Comparison of ENCODE assay signal across 27 cellular contexts in the genomic region with DNA sequence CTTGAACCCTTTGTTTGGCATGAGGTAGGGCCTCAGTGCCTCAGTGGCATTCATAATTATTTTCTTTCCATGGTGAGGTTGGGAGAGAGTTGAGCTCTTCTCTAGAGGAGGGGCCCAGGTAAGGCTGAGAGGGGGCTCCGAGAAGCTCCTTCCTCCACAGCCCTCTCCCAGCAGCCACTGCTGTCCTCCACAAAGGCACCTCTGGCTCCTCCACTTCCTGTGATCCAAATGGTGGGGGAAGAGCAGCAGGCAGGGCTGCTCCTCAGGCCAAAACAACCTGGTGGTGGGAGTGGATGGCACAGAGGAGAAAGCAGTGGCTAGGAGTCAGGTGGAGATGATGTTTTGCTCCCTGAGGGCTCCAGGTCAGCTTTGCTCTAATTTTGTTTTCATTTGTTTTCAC. TPM values are rescaled to one million over a fixed set of nuclear protein-coding genes. Genes with fewer than 3 reads are reported as not detected.
A peak's percentile ranks its signal among the peaks of the same experiment; 100 is the strongest.
DNase-seq lines count a peak whose midpoint lies in the region; ATAC-seq, FAIRE-seq and TF ChIP-seq lines count a peak whose summit lies in the region.
"Had no signal": no experiment of that assay in that cellular context is flagged by ENCODE, and none has a peak within 500 bp of the region (broad histone marks: within the 10 kb centered on the region; RNA-seq: fewer than 3 reads in every experiment).

No MANE protein-coding gene starts in this region.

- TF ChIP-seq RAD21 in HepG2 (CRISPR knock-in tag; IDR thresholded peaks at IDR 0.05): no peak

- no peaks in the 10 kb centered on the region for H3K79me2 ChIP-seq in H9 (ENCODE audit: insufficient read depth, low read length)
- no peaks in the 10 kb centered on the region for H3K79me2 ChIP-seq in HepG2 (ENCODE audit: insufficient read depth, low read length)
- no peaks in the 10 kb centered on the region for H3K79me2 ChIP-seq in hepatocyte

- H3K4me3 Mint-ChIP-seq in H9: no peak overlapping the region
- H3K4me3 Mint-ChIP-seq: CD4-positive, alpha-beta T cell; GM23338 had no signal

- H4K20me1 ChIP-seq in H9 (ENCODE audit: control insufficient read depth, insufficient read depth, insufficient read length): no peaks in the 10 kb centered on the region
- no peaks in the 10 kb centered on the region for H4K20me1 ChIP-seq in HepG2 (ENCODE audit: insufficient read depth, low read length)
- no peaks in the 10 kb centered on the region for H4K20me1 ChIP-seq in hepatocyte (ENCODE audit: insufficient read depth, poor library complexity, severe bottlenecking)
- H4K20me1 ChIP-seq: BLaER1 had no signal

- no peak overlapping the region for H3K18ac ChIP-seq in H9 (ENCODE audit: insufficient read length, low read depth, low read length)

- H3K4me3 ChIP-seq in heart right ventricle (no peak overlapping the region), HepG2 (replicated peaks in 1 of 3; ENCODE audit: insufficient read depth in 1 of 3, low read depth in 2 of 3, low read length in 3 of 3) (no peak overlapping the region; a peak in 1 of 6 replicates), subcutaneous abdominal adipose tissue (ENCODE audit: low read depth in 1 of 5, low read length in 5 of 5) (no peak overlapping the region), hepatocyte (no peak overlapping the region)
- H3K4me3 ChIP-seq: BLaER1, GM23338, MG63, Peyer's patch had no signal

- peak overlapping the region in 1 of 10 donors; percentile 4 for H3K27ac ChIP-seq in heart right ventricle
- no peak overlapping the region for H3K27ac ChIP-seq in H9 (ENCODE audit: insufficient read length, low read depth, low read length)
- no peak overlapping the region for H3K27ac ChIP-seq in HepG2 (ENCODE audit: extremely low read length, insufficient read depth, low read length)
- peak overlapping the region; percentile 6 for H3K27ac ChIP-seq in subcutaneous abdominal adipose tissue (ENCODE audit: low read depth, low read length)
- no peak overlapping the region for H3K27ac ChIP-seq in hepatocyte
- H3K27ac ChIP-seq: BLaER1, Peyer's patch had no signal

- POLR2A ChIA-PET in HepG2 (lab: Yijun Ruan, JAX): no interaction called here

- TF ChIP-seq POLR2A in HepG2 (IDR thresholded peaks at IDR 0.05; ENCODE audit: insufficient read depth in 1 of 2, low read depth in 2 of 2, low read length in 2 of 2): no peak

- FAIRE-seq in HepG2 (lab: Jason Lieb, UNC): no peak
- FAIRE-seq: A204.1, G401.6 had no signal

- no peak overlapping the region for H2BK12ac ChIP-seq in H9 (ENCODE audit: insufficient read length, low read depth, low read length)

- H3K4me2 ChIP-seq in H9 (ENCODE audit: insufficient read depth, insufficient read length, low read length): no peak overlapping the region
- peak overlapping the region; percentile 16; the same call in 1 of the 2 replicates for H3K4me2 ChIP-seq in HepG2 (ENCODE audit: low read depth, low read length)
- H3K4me2 ChIP-seq in hepatocyte: no peak overlapping the region
- H3K4me2 ChIP-seq: GM23338, SK-N-SH had no signal

- no peak overlapping the region for H4K8ac ChIP-seq in H9 (replicated peaks; ENCODE audit: insufficient read length, low read depth, low read length)

- no peak overlapping the region for H2BK20ac ChIP-seq in H9 (ENCODE audit: low read depth, low read length, poor library complexity, severe bottlenecking)

- CTCF ChIA-PET in HepG2 (lab: Yijun Ruan, JAX; ENCODE audit: low intra/inter-chr PET ratio, low total read pairs): no interaction called here

- no peak overlapping the region for H3T11ph ChIP-seq in H9 (ENCODE audit: low read length)

- no peaks in the 10 kb centered on the region for H3K23me2 ChIP-seq in H9 (ENCODE audit: insufficient read length, low read depth, low read length, poor library complexity, severe bottlenecking)

- no peaks in the 10 kb centered on the region for H3K36me3 Mint-ChIP-seq in H9 (ENCODE audit: insufficient read depth in 1 of 3, low read depth in 3 of 3)

- H3K9me3 Mint-ChIP-seq in H9: no peaks in the 10 kb centered on the region
- H3K9me3 Mint-ChIP-seq: CD4-positive, alpha-beta T cell; GM23338 had no signal

- WGBS in heart right ventricle, 2 donors: 79 to 86% methylated on average over 1 of the region's 1 CpG
- WGBS in H9 (ENCODE audit: extremely low coverage, insufficient read length, low lambda C conversion rate): no CpG with 5 or more reads among the region's 1 CpG
- 56% methylated on average over 1 of the region's 1 CpG for WGBS in HepG2 (ENCODE audit: low lambda C conversion rate)
- 89% methylated on average over 1 of the region's 1 CpG for WGBS in hepatocyte (ENCODE audit: low lambda C conversion rate, missing lambda C conversion rate)

- H3K9ac ChIP-seq in H9 (ENCODE audit: extremely low read depth, insufficient read length, low read length) (no peak overlapping the region), HepG2 (ENCODE audit: insufficient read depth, low read depth, low read length) (no peak overlapping the region), subcutaneous abdominal adipose tissue (ENCODE audit: low read length in 5 of 5) (peak overlapping the region in 1 of 5 donors; percentile 7)
- H3K9ac ChIP-seq: BLaER1, SK-N-SH had no signal

- H2AFZ ChIP-seq in H9 (ENCODE audit: low read length): no peak overlapping the region
- peak overlapping the region; percentile 11 for H2AFZ ChIP-seq in HepG2 (ENCODE audit: low read length)
- H2AFZ ChIP-seq in hepatocyte: no peak overlapping the region
- H2AFZ ChIP-seq: GM23338 had no signal

- H3K9me2 ChIP-seq in hepatocyte (replicated peaks; ENCODE audit: insufficient read depth): no peaks in the 10 kb centered on the region
- H3K9me2 ChIP-seq: SK-N-SH had no signal

- H2BK120ac ChIP-seq in H9 (ENCODE audit: low read depth, low read length, poor library complexity, severe bottlenecking): no peak overlapping the region

- H3K79me1 ChIP-seq in H9 (ENCODE audit: insufficient read depth, low read depth, low read length, poor library complexity, severe bottlenecking): no peaks in the 10 kb centered on the region

- TF ChIP-seq EP300 in HepG2 (IDR thresholded peaks at IDR 0.05; ENCODE audit: low read depth in 2 of 2, low read length in 2 of 2): no peak
- no peak for TF ChIP-seq EP300 in HepG2 (CRISPR knock-in tag; IDR thresholded peaks at IDR 0.05; ENCODE audit: borderline replicate concordance)

- TF ChIP-seq CTCF in heart right ventricle (IDR thresholded peaks at IDR 0.05) (no peak), H9 (conservative IDR thresholded peaks at IDR 0.05) (no peak), HepG2 (CRISPR knock-in tag; IDR thresholded peaks at IDR 0.05) (no peak), hepatocyte (IDR thresholded peaks at IDR 0.05; ENCODE audit: poor library complexity) (no peak)

- intact Hi-C loops in Right ventricle myocardium inferior (cut with DNase I) (no loop called here), heart right ventricle (cut with DNase I) (no loop called here), HepG2 (cut with micrococcal nuclease; ENCODE audit: unreplicated experiment) (no loop called here)

- no peak overlapping the region for H4K5ac ChIP-seq in H9 (ENCODE audit: insufficient read length, low read depth, low read length)

- H3K36me3 ChIP-seq in heart right ventricle (peaks cover 0 to 43% (median 0%) of the 10 kb centered on the region in 9 donors), HepG2 (replicated peaks in 1 of 2; ENCODE audit: control insufficient read depth in 1 of 2, insufficient read depth in 2 of 2, low read length in 2 of 2) (no peaks in the 10 kb centered on the region), subcutaneous abdominal adipose tissue (ENCODE audit: control insufficient read depth in 5 of 5, insufficient read depth in 5 of 5, low read length in 5 of 5) (peaks cover 0 to 23% (median 22%) of the 10 kb centered on the region in 5 donors), hepatocyte (replicated peaks; ENCODE audit: insufficient read depth, low read depth) (no peaks in the 10 kb centered on the region)
- H3K36me3 ChIP-seq: BLaER1, MG63, Peyer's patch had no signal

- H3K27ac Mint-ChIP-seq in H9: peak overlapping the region in 1 of 3 experiments; percentile 86; a peak in 2 of 7 replicates
- H3K27ac Mint-ChIP-seq: CD4-positive, alpha-beta T cell; GM23338 had no signal

- no peak overlapping the region for H2BK15ac ChIP-seq in H9 (ENCODE audit: low read depth, low read length)

- ATAC-seq in Right ventricle myocardium inferior: no peak
- ATAC-seq in heart right ventricle: no peak
- ATAC-seq in HepG2: no peak
- no peak for ATAC-seq in GM21619 (IDR thresholded peaks at IDR 0.05; ENCODE audit: unreplicated experiment)
- ATAC-seq: GM23338 had no signal

- H3K23ac ChIP-seq in H9 (ENCODE audit: insufficient read length, low read depth, low read length): no peak overlapping the region

- no peak overlapping the region for H2AK5ac ChIP-seq in H9 (ENCODE audit: insufficient read length, low read length)

- peaks cover 27% of the 10 kb centered on the region for H3K27me3 Mint-ChIP-seq in H9 (ENCODE audit: low read depth)

- no peak overlapping the region for H3K14ac ChIP-seq in H9 (ENCODE audit: insufficient read depth, low read length)

- BruUV-seq in HepG2 (replicated peaks; lab: Mats Ljungman, UMichigan): no TSS peak

- no peak overlapping the region for H2BK5ac ChIP-seq in H9 (ENCODE audit: insufficient read length, low read length)

- H4K91ac ChIP-seq in H9 (ENCODE audit: insufficient read length, low read depth, low read length): no peak overlapping the region

- H3K27me3 ChIP-seq in heart right ventricle (peaks cover 0 to 14% (median 0%) of the 10 kb centered on the region in 7 donors), H9 (ENCODE audit: insufficient read depth, low read length) (no peaks in the 10 kb centered on the region; the same call in 1 of the 2 replicates), HepG2 (ENCODE audit: control insufficient read depth in 1 of 2, insufficient read depth in 2 of 2, low read length in 2 of 2) (peaks cover 0 to 17% of the 10 kb centered on the region in 2 experiments; a peak in 4 of 5 replicates), subcutaneous abdominal adipose tissue (ENCODE audit: control insufficient read depth in 5 of 5, insufficient read depth in 4 of 5, low read length in 5 of 5) (no peaks in the 10 kb centered on the region), hepatocyte (no peaks in the 10 kb centered on the region)
- H3K27me3 ChIP-seq: BLaER1, MG63, Peyer's patch had no signal

- no peak overlapping the region for H3K4ac ChIP-seq in H9 (ENCODE audit: low read depth, low read length)

- in situ Hi-C loops in HepG2 (cut with HindIII; ENCODE audit: extremely low pct_ligation_motif_present, low pct_unique_long_range_greater_than_20kb): no loop called here

- H3K9me3 ChIP-seq in heart right ventricle (no peaks in the 10 kb centered on the region), H9 (ENCODE audit: control insufficient read depth, low read depth, low read length) (no peaks in the 10 kb centered on the region), HepG2 (ENCODE audit: low read length) (no peaks in the 10 kb centered on the region), subcutaneous abdominal adipose tissue (ENCODE audit: control insufficient read depth in 5 of 5, low read length in 5 of 5) (no peaks in the 10 kb centered on the region), hepatocyte (ENCODE audit: low read depth) (no peaks in the 10 kb centered on the region)
- H3K9me3 ChIP-seq: BLaER1, MG63, Peyer's patch, SK-N-SH had no signal

- DNase-seq in Right ventricle myocardium inferior (ENCODE audit: missing footprints): peak; percentile 15
- no peak for DNase-seq in heart right ventricle
- DNase-seq in H9: peak; percentile 22
- DNase-seq in HepG2 (ENCODE audit: low spot score): no peak
- DNase-seq in hepatocyte (ENCODE audit: low spot score): no peak
- no peak for DNase-seq in NCI-H1694 (lab: John Stamatoyannopoulos, UW)
- DNase-seq: CD4-positive, alpha-beta T cell; HCEC 1CT; IMR-90; KG1; MG63; NCI-H1417; NCI-H1694 treated with DMSO at 0.1 percent for 48 hours; NCI-H2081; NCI-H2227 treated with DMSO at 0.1 percent for 48 hours; NCI-H526 treated with DMSO at 0.1 percent for 48 hours; Peyer's patch; SK-N-SH had no signal

- 0 out of 4 replicates have a peak, but pooled peaks cover 0 to 3% of the 10 kb centered on the region in 2 experiments for H3K4me1 Mint-ChIP-seq in H9
- H3K4me1 Mint-ChIP-seq: GM23338 had no signal

- no peak overlapping the region for H3K56ac ChIP-seq in H9 (ENCODE audit: insufficient read length, low read depth, low read length)

- peaks cover 0 to 60% (median 19%) of the 10 kb centered on the region in 9 donors for H3K4me1 ChIP-seq in heart right ventricle
- H3K4me1 ChIP-seq in H9 (ENCODE audit: insufficient read depth, low read length): no peaks in the 10 kb centered on the region
- H3K4me1 ChIP-seq in HepG2 (ENCODE audit: insufficient read depth, low read length): peaks cover 67% of the 10 kb centered on the region
- H3K4me1 ChIP-seq in subcutaneous abdominal adipose tissue (ENCODE audit: control insufficient read depth in 5 of 5, insufficient read depth in 5 of 5, low read length in 5 of 5): peaks cover 14 to 82% (median 38%) of the 10 kb centered on the region in 5 donors
- no peaks in the 10 kb centered on the region for H3K4me1 ChIP-seq in hepatocyte (ENCODE audit: insufficient read depth)
- H3K4me1 ChIP-seq: Peyer's patch had no signal

RNA-seq across cellular contexts. Expression of gene ROBO4, which starts 13.3 kb away (rescaled TPM):
- total RNA-seq in Right ventricle myocardium inferior (27.6 TPM), heart right ventricle (10 to 100 TPM; 14.2 to 42.6 (median 22.0) TPM), H9 (2021) (not detected in 2 replicates), HepG2 (2016; rRNA removed; fragmentation: Illumina TruSeq; extraction: Trizol) (0.07 TPM in 1 of 2 replicates, not detected in the other), hepatocyte (0.48 and 2.0 TPM in 2 replicates)
- polyA plus RNA-seq in heart right ventricle (10 to 100 TPM; 17.9 to 39.1 TPM), HepG2 (2011; rRNA removed) (0.47 and 1.1 TPM in 2 replicates), hepatocyte (0.28 TPM in 1 of 2 replicates, not detected in the other)
- not detected in 2 replicates for total RNA-seq in HepG2 (2016; cell fraction: cytosol; rRNA removed; fragmentation: Illumina TruSeq; extraction: Trizol; ENCODE audit: low read depth)
- total RNA-seq in HepG2 (2016; cell fraction: insoluble cytoplasmic fraction; rRNA removed; fragmentation: Illumina TruSeq; extraction: Trizol): not detected in 2 replicates
- total RNA-seq in HepG2 (2016; cell fraction: membrane; rRNA removed; fragmentation: Illumina TruSeq; extraction: Trizol): not detected in 2 replicates
- not detected in 2 replicates for total RNA-seq in HepG2 (2016; cell fraction: nucleus; rRNA removed; fragmentation: Illumina TruSeq; extraction: Trizol)
- polyA plus RNA-seq in HepG2 (2011; cell fraction: cytosol; rRNA removed): 0.21 and 0.60 TPM in 2 replicates
- polyA plus RNA-seq in HepG2 (2011; cell fraction: nucleus; rRNA removed): 4.1 and 9.2 TPM in 2 replicates
- polyA plus RNA-seq in HepG2 (2012): 2.2 and 2.4 TPM in 2 replicates
- not detected in 2 replicates for polyA plus RNA-seq in HepG2 (2016; cell fraction: cytosol; fragmentation: Illumina TruSeq; extraction: Trizol; ENCODE audit: low read depth)
- polyA plus RNA-seq in HepG2 (2016; cell fraction: insoluble cytoplasmic fraction; fragmentation: Illumina TruSeq; extraction: Trizol; ENCODE audit: low read depth): not detected in 2 replicates
- polyA plus RNA-seq in HepG2 (2016; cell fraction: membrane; fragmentation: Illumina TruSeq; extraction: Trizol; ENCODE audit: low read depth): not detected in 2 replicates
- polyA plus RNA-seq in HepG2 (2016; cell fraction: nucleus; fragmentation: Illumina TruSeq; extraction: Trizol; ENCODE audit: insufficient read depth, low read depth): 0.51 and 0.55 TPM in 2 replicates
- polyA minus RNA-seq in HepG2 (2011; rRNA and poly(A)+ RNA removed; ENCODE audit: low replicate concordance): 6.3 TPM in 1 of 2 replicates, not detected in the other
- polyA minus RNA-seq in HepG2 (2011; cell fraction: cytosol; rRNA and poly(A)+ RNA removed): 2.1 and 2.7 TPM in 2 replicates
- polyA minus RNA-seq in HepG2 (2011; cell fraction: nucleus; rRNA and poly(A)+ RNA removed): 3.7 and 7.2 TPM in 2 replicates
- total RNA-seq: CD4-positive, alpha-beta T cell; GM23338; NCI-H460; OCI-LY7 had no signal
- polyA plus RNA-seq: GM23338 had no signal

RNA-seq across cellular contexts. Expression of gene ROBO3, which starts 19.1 kb away (rescaled TPM):
- total RNA-seq in Right ventricle myocardium inferior (4.6 TPM), heart right ventricle (1 to 10 TPM; 1.5 to 7.8 (median 3.6) TPM), H9 (2021) (11.8 and 12.6 TPM in 2 replicates), HepG2 (2016; rRNA removed; fragmentation: Illumina TruSeq; extraction: Trizol) (0.07 TPM in 1 of 2 replicates, not detected in the other), hepatocyte (3.7 and 5.0 TPM in 2 replicates)
- polyA plus RNA-seq in heart right ventricle (10 to 100 TPM in 1 of 2 donors, 1 to 10 TPM in 1; 4.9 to 19.8 TPM), HepG2 (2011; rRNA removed) (2.2 and 2.4 TPM in 2 replicates), hepatocyte (10.4 and 11.0 TPM in 2 replicates)
- total RNA-seq in HepG2 (2016; cell fraction: cytosol; rRNA removed; fragmentation: Illumina TruSeq; extraction: Trizol; ENCODE audit: low read depth): not detected in 2 replicates
- total RNA-seq in HepG2 (2016; cell fraction: insoluble cytoplasmic fraction; rRNA removed; fragmentation: Illumina TruSeq; extraction: Trizol): 0.28 TPM in 1 of 2 replicates, not detected in the other
- total RNA-seq in HepG2 (2016; cell fraction: membrane; rRNA removed; fragmentation: Illumina TruSeq; extraction: Trizol): 0.24 and 0.25 TPM in 2 replicates
- 0.44 and 0.96 TPM in 2 replicates for total RNA-seq in HepG2 (2016; cell fraction: nucleus; rRNA removed; fragmentation: Illumina TruSeq; extraction: Trizol)
- 0.49 and 2.1 TPM in 2 replicates for polyA plus RNA-seq in HepG2 (2011; cell fraction: cytosol; rRNA removed)
- 10.4 and 24.0 TPM in 2 replicates for polyA plus RNA-seq in HepG2 (2011; cell fraction: nucleus; rRNA removed)
- 2.3 and 3.0 TPM in 2 replicates for polyA plus RNA-seq in HepG2 (2012)
- 0.10 and 0.23 TPM in 2 replicates for polyA plus RNA-seq in HepG2 (2016; cell fraction: cytosol; fragmentation: Illumina TruSeq; extraction: Trizol; ENCODE audit: low read depth)
- polyA plus RNA-seq in HepG2 (2016; cell fraction: insoluble cytoplasmic fraction; fragmentation: Illumina TruSeq; extraction: Trizol; ENCODE audit: low read depth): 0.28 TPM in 1 of 2 replicates, not detected in the other
- 0.50 TPM in 1 of 2 replicates, not detected in the other for polyA plus RNA-seq in HepG2 (2016; cell fraction: membrane; fragmentation: Illumina TruSeq; extraction: Trizol; ENCODE audit: low read depth)
- polyA plus RNA-seq in HepG2 (2016; cell fraction: nucleus; fragmentation: Illumina TruSeq; extraction: Trizol; ENCODE audit: insufficient read depth, low read depth): 0.48 and 0.88 TPM in 2 replicates
- 1.2 TPM in 1 of 2 replicates, not detected in the other for polyA minus RNA-seq in HepG2 (2011; rRNA and poly(A)+ RNA removed; ENCODE audit: low replicate concordance)
- polyA minus RNA-seq in HepG2 (2011; cell fraction: cytosol; rRNA and poly(A)+ RNA removed): not detected in 2 replicates
- polyA minus RNA-seq in HepG2 (2011; cell fraction: nucleus; rRNA and poly(A)+ RNA removed): 1.2 and 1.7 TPM in 2 replicates

RNA-seq across cellular contexts. Expression of gene HEPN1, which starts 34.7 kb away (rescaled TPM):
- total RNA-seq in Right ventricle myocardium inferior: not detected
- not detected for total RNA-seq in heart right ventricle
- under 1 TPM in 1 of 2 donors, not detected in 1; 0.03 TPM for polyA plus RNA-seq in heart right ventricle
- total RNA-seq in H9 (2021): not detected in 2 replicates
- total RNA-seq in HepG2 (2016; rRNA removed; fragmentation: Illumina TruSeq; extraction: Trizol): not detected in 2 replicates
- total RNA-seq in HepG2 (2016; cell fraction: cytosol; rRNA removed; fragmentation: Illumina TruSeq; extraction: Trizol; ENCODE audit: low read depth): not detected in 2 replicates
- total RNA-seq in HepG2 (2016; cell fraction: insoluble cytoplasmic fraction; rRNA removed; fragmentation: Illumina TruSeq; extraction: Trizol): not detected in 2 replicates
- total RNA-seq in HepG2 (2016; cell fraction: membrane; rRNA removed; fragmentation: Illumina TruSeq; extraction: Trizol): not detected in 2 replicates
- not detected in 2 replicates for total RNA-seq in HepG2 (2016; cell fraction: nucleus; rRNA removed; fragmentation: Illumina TruSeq; extraction: Trizol)
- polyA plus RNA-seq in HepG2 (2011; rRNA removed): not detected in 2 replicates
- polyA plus RNA-seq in HepG2 (2011; cell fraction: cytosol; rRNA removed): not detected in 2 replicates
- polyA plus RNA-seq in HepG2 (2011; cell fraction: nucleus; rRNA removed): not detected in 2 replicates
- polyA plus RNA-seq in HepG2 (2012): 34.1 and 38.2 TPM in 2 replicates
- polyA plus RNA-seq in HepG2 (2016; cell fraction: cytosol; fragmentation: Illumina TruSeq; extraction: Trizol; ENCODE audit: low read depth): not detected in 2 replicates
- not detected in 2 replicates for polyA plus RNA-seq in HepG2 (2016; cell fraction: insoluble cytoplasmic fraction; fragmentation: Illumina TruSeq; extraction: Trizol; ENCODE audit: low read depth)
- polyA plus RNA-seq in HepG2 (2016; cell fraction: membrane; fragmentation: Illumina TruSeq; extraction: Trizol; ENCODE audit: low read depth): not detected in 2 replicates
- polyA plus RNA-seq in HepG2 (2016; cell fraction: nucleus; fragmentation: Illumina TruSeq; extraction: Trizol; ENCODE audit: insufficient read depth, low read depth): not detected in 2 replicates
- polyA minus RNA-seq in HepG2 (2011; rRNA and poly(A)+ RNA removed; ENCODE audit: low replicate concordance): not detected in 2 replicates
- 0.70 TPM in 1 of 2 replicates, not detected in the other for polyA minus RNA-seq in HepG2 (2011; cell fraction: cytosol; rRNA and poly(A)+ RNA removed)
- polyA minus RNA-seq in HepG2 (2011; cell fraction: nucleus; rRNA and poly(A)+ RNA removed): 0.26 TPM in 1 of 2 replicates, not detected in the other
- not detected in 2 replicates for total RNA-seq in hepatocyte
- not detected in 2 replicates for polyA plus RNA-seq in hepatocyte
- total RNA-seq: CD4-positive, alpha-beta T cell; GM23338; IMR-90; NCI-H460; OCI-LY7; Peyer's patch had no signal
- polyA plus RNA-seq: AG04450, GM23338, IMR-90, SK-N-SH had no signal

RNA-seq across cellular contexts. Expression of gene HEPACAM, which starts 51.5 kb away (rescaled TPM):
- 0.41 TPM for total RNA-seq in Right ventricle myocardium inferior
- total RNA-seq in heart right ventricle: 1 to 10 TPM in 1 of 10 donors, under 1 TPM in 7, not detected in 2; 0.12 to 1.3 (median 0.35) TPM
- polyA plus RNA-seq in heart right ventricle: under 1 TPM; 0.22 to 0.52 TPM
- not detected in 2 replicates for total RNA-seq in H9 (2021)
- 58.5 and 66.9 TPM in 2 replicates for total RNA-seq in HepG2 (2016; rRNA removed; fragmentation: Illumina TruSeq; extraction: Trizol)
- 17.6 and 18.7 TPM in 2 replicates for total RNA-seq in HepG2 (2016; cell fraction: cytosol; rRNA removed; fragmentation: Illumina TruSeq; extraction: Trizol; ENCODE audit: low read depth)
- 53.8 and 67.4 TPM in 2 replicates for total RNA-seq in HepG2 (2016; cell fraction: insoluble cytoplasmic fraction; rRNA removed; fragmentation: Illumina TruSeq; extraction: Trizol)
- total RNA-seq in HepG2 (2016; cell fraction: membrane; rRNA removed; fragmentation: Illumina TruSeq; extraction: Trizol): 53.8 and 64.2 TPM in 2 replicates
- 81.5 and 83.9 TPM in 2 replicates for total RNA-seq in HepG2 (2016; cell fraction: nucleus; rRNA removed; fragmentation: Illumina TruSeq; extraction: Trizol)
- 74.8 and 121 TPM in 2 replicates for polyA plus RNA-seq in HepG2 (2011; rRNA removed)
- 47.5 and 102 TPM in 2 replicates for polyA plus RNA-seq in HepG2 (2011; cell fraction: cytosol; rRNA removed)
- polyA plus RNA-seq in HepG2 (2011; cell fraction: nucleus; rRNA removed): 131 and 258 TPM in 2 replicates
- polyA plus RNA-seq in HepG2 (2012): 59.1 and 64.3 TPM in 2 replicates
- polyA plus RNA-seq in HepG2 (2016; cell fraction: cytosol; fragmentation: Illumina TruSeq; extraction: Trizol; ENCODE audit: low read depth): 10.5 and 13.0 TPM in 2 replicates
- 31.3 and 35.9 TPM in 2 replicates for polyA plus RNA-seq in HepG2 (2016; cell fraction: insoluble cytoplasmic fraction; fragmentation: Illumina TruSeq; extraction: Trizol; ENCODE audit: low read depth)
- 36.7 and 41.7 TPM in 2 replicates for polyA plus RNA-seq in HepG2 (2016; cell fraction: membrane; fragmentation: Illumina TruSeq; extraction: Trizol; ENCODE audit: low read depth)
- 102 and 105 TPM in 2 replicates for polyA plus RNA-seq in HepG2 (2016; cell fraction: nucleus; fragmentation: Illumina TruSeq; extraction: Trizol; ENCODE audit: insufficient read depth, low read depth)
- 0.19 and 706 TPM in 2 replicates for polyA minus RNA-seq in HepG2 (2011; rRNA and poly(A)+ RNA removed; ENCODE audit: low replicate concordance)
- 95.5 and 142 TPM in 2 replicates for polyA minus RNA-seq in HepG2 (2011; cell fraction: cytosol; rRNA and poly(A)+ RNA removed)
- polyA minus RNA-seq in HepG2 (2011; cell fraction: nucleus; rRNA and poly(A)+ RNA removed): 137 and 199 TPM in 2 replicates
- 0.04 and 0.07 TPM in 2 replicates for total RNA-seq in hepatocyte
- not detected in 2 replicates for polyA plus RNA-seq in hepatocyte
- total RNA-seq: CD4-positive, alpha-beta T cell; NCI-H460; OCI-LY7 had no signal
- polyA plus RNA-seq: GM23338, SK-N-SH had no signal

Comparison
In these comparisons a context has a peak if more than half of its experiments do, and no peak if none do; other contexts are left out.
1. DNase-seq: peak in Right ventricle myocardium inferior (single experiment) and H9 (single experiment); none in heart right ventricle (0 of 2), HepG2 (single experiment), hepatocyte (single experiment) and NCI-H1694 (single experiment).